ENCODE assay signal across 26 cellular contexts in the genomic region with DNA sequence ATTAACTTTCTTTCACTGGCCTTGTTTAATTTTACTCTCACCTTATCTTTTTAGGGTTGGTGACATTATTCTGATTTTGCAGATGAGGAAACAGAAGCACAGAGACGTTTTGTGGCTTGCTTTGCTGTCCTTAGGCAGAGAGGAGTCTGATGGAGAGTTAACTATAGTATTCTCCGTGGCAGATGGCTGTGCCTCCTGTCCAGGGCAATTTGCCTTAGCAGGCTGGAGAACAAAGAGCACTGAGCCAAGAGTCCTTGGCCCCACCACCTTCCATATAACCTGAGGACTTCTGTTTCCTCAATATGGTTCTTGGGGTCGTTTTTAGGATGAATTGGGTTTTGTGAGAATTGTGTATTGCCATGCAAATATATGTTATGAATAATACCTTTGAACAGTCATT.
A peak's percentile ranks its signal among the peaks of the same experiment; 100 is the strongest.
DNase-seq lines count a peak whose midpoint lies in the region; ATAC-seq, FAIRE-seq and TF ChIP-seq lines count a peak whose summit lies in the region.
"Had no signal": no experiment of that assay in that cellular context is flagged by ENCODE, and none has a peak within 500 bp of the region (broad histone marks: within the 10 kb centered on the region; RNA-seq: fewer than 3 reads in every experiment).

No MANE protein-coding gene starts in this region.

- TF ChIP-seq CTCF in H1 (IDR thresholded peaks at IDR 0.05; ENCODE audit: control extremely low read depth in 1 of 3, insufficient read depth in 1 of 3, low read depth in 1 of 3, low read length in 3 of 3) = no peak

- CTCF ChIA-PET in H1 (lab: Charles Lee; ENCODE audit: partially characterized antibody) = interaction anchor here (0.8 to 1.5 kb wide), 4 partner anchors 25 to 108 kb away, joined by 3 to 5 read pairs (median 4); no protein-coding TSS in a partner anchor

- H2BK120ac ChIP-seq in H1 (replicated peaks; ENCODE audit: low read depth, low read length) = no peak overlapping the region
- H2BK120ac ChIP-seq in trophoblast cell (ENCODE audit: insufficient read depth, low read length, poor library complexity) = peak overlapping the region; percentile 23

- no peaks in the 10 kb centered on the region for H3K79me2 ChIP-seq in H1 (ENCODE audit: control insufficient read depth in 1 of 2, insufficient read depth in 2 of 2, low read length in 2 of 2)
- no peaks in the 10 kb centered on the region for H3K79me2 ChIP-seq in trophoblast cell (ENCODE audit: control insufficient read depth, insufficient read depth, low read length, poor library complexity)

- H4K5ac ChIP-seq in H1 (ENCODE audit: insufficient read length, low read depth, low read length) = no peak overlapping the region

- H3K4me1 ChIP-seq in H1 (replicated peaks in 1 of 4; ENCODE audit: control insufficient read depth in 3 of 4, insufficient read depth in 4 of 4, low read length in 3 of 4) (peaks cover 1 to 15% (median 6%) of the 10 kb centered on the region in 4 experiments; a peak in 6 of 7 replicates), trophoblast cell (ENCODE audit: control insufficient read depth in 1 of 2, insufficient read depth in 2 of 2, low read length in 2 of 2) (peaks cover 4 to 7% of the 10 kb centered on the region in 2 experiments)

- H3K18ac ChIP-seq in H1 (ENCODE audit: extremely low read depth, low read length) (no peak overlapping the region), trophoblast cell (ENCODE audit: low read length) (no peak overlapping the region)

- H3K9me3 ChIP-seq in H1 (ENCODE audit: insufficient read depth in 2 of 2, low read depth in 1 of 2, low read length in 1 of 2) = no peaks in the 10 kb centered on the region
- no peaks in the 10 kb centered on the region for H3K9me3 ChIP-seq in trophoblast cell (ENCODE audit: insufficient read depth, low read depth, low read length)
- H3K9me3 ChIP-seq: gastroesophageal sphincter, transverse colon had no signal

- no peak for TF ChIP-seq RAD21 in H1 (IDR thresholded peaks at IDR 0.05 in 1 of 2, conservative IDR thresholded peaks at IDR 0.05 in 1 of 2; ENCODE audit: low read depth in 2 of 2, low read length in 2 of 2)

- H3K23ac ChIP-seq in H1 (ENCODE audit: insufficient read length) = no peak overlapping the region
- no peak overlapping the region for H3K23ac ChIP-seq in trophoblast cell (ENCODE audit: low read length)

- no peak for TF ChIP-seq EP300 in H1 (IDR thresholded peaks at IDR 0.05; ENCODE audit: borderline replicate concordance in 1 of 2, low read depth in 2 of 2, low read length in 2 of 2)

- POLR2A ChIA-PET in H1 (lab: Charles Lee; ENCODE audit: partially characterized antibody) = interaction anchor here (0.8 to 1.2 kb wide), 2 partner anchors 57 to 69 kb away, joined by 3 read pairs; no protein-coding TSS in a partner anchor

- TF ChIP-seq POLR2A in H1 (IDR thresholded peaks at IDR 0.05; ENCODE audit: control extremely low read depth in 1 of 2, low read depth in 2 of 2, low read length in 2 of 2) = no peak

- no peaks in the 10 kb centered on the region for H3K79me1 ChIP-seq in H1 (ENCODE audit: low read depth, low read length)
- peaks cover 7% of the 10 kb centered on the region for H3K79me1 ChIP-seq in trophoblast cell (ENCODE audit: low read length)

- WGBS in H1 (ENCODE audit: extremely low coverage in 1 of 2, insufficient coverage in 1 of 2, insufficient read length in 1 of 2, insufficient replicate concordance in 2 of 2, low coverage in 1 of 2, low lambda C conversion rate in 2 of 2, missing lambda C conversion rate in 1 of 2), 2 experiments = 75% methylated on average over 3 of the region's 3 CpGs; no CpG with 5 or more reads in 1 of the 2 experiments
- WGBS in trophoblast cell (ENCODE audit: extremely low coverage, insufficient coverage, insufficient read length) = no CpG with 5 or more reads among the region's 3 CpGs

- no peaks in the 10 kb centered on the region for H4K20me1 ChIP-seq in H1 (replicated peaks in 1 of 2; ENCODE audit: control insufficient read depth in 1 of 2, insufficient read depth in 2 of 2, low read length in 2 of 2)

- H3K4me3 ChIP-seq in H1 (ENCODE audit: extremely low read depth in 1 of 4, insufficient read depth in 2 of 4, low read depth in 3 of 4, low read length in 4 of 4) = no peak overlapping the region
- H3K4me3 ChIP-seq in trophoblast cell (ENCODE audit: low read depth, low read length) = no peak overlapping the region
- H3K4me3 ChIP-seq: gastroesophageal sphincter, MG63, skin epidermis, transverse colon had no signal

- H3K27ac ChIP-seq in H1 (ENCODE audit: low read depth, low read length) (no peak overlapping the region), trophoblast cell (ENCODE audit: low read depth, low read length) (no peak overlapping the region)

- H3K14ac ChIP-seq in H1 (ENCODE audit: insufficient read length) (no peak overlapping the region), trophoblast cell (ENCODE audit: low read length) (no peak overlapping the region)

- H2BK5ac ChIP-seq in H1 (ENCODE audit: low read depth, low read length) (0 out of 2 replicates have a peak overlapping the region, but pooled peaks have one; percentile 18), trophoblast cell (ENCODE audit: low read depth, low read length, poor library complexity) (peak overlapping the region; percentile 3)

- H3K4me2 ChIP-seq in H1 (ENCODE audit: insufficient read depth in 1 of 2, low read depth in 2 of 2, low read length in 2 of 2) (no peak overlapping the region), trophoblast cell (ENCODE audit: low read length) (no peak overlapping the region)

- DNase-seq in G401 (ENCODE audit: low spot score) = peak; percentile 57
- peak; percentile 23 to 81 for DNase-seq in NCI-H446 (lab: John Stamatoyannopoulos, UW)
- no peak for DNase-seq in H1 (ENCODE audit: low read depth in 1 of 2, low spot score in 2 of 2)
- DNase-seq in trophoblast cell = no peak
- DNase-seq in middle frontal gyrus (ENCODE audit: extremely low spot score, low spot score) = no peak
- DNase-seq in NCI-H345 (lab: John Stamatoyannopoulos, UW) = no peak
- DNase-seq: activated CD4-positive, alpha-beta T cell treated with anti-CD3 and anti-CD28 coated beads, Interleukin-2, amount 50 U/mL, for 48 hours; activated naive CD4-positive, alpha-beta T cell treated with anti-CD3 and anti-CD28 coated beads for 36 hours; activated T-cell treated with anti-CD3 and anti-CD28 coated beads, Interleukin-2, amount 50 U/mL, for 1 hour; amygdala; CD4-positive, alpha-beta memory T cell; erythroblast; midbrain; NCI-H1436; NCI-H69; SHP77 treated with DMSO at 0.1 percent for 48 hours; stimulated activated CD4-positive, alpha-beta T cell treated with anti-CD3 and anti-CD28 coated beads, Interleukin-2, amount 100 ng/mL, for 48 hours; stimulated activated naive CD8-positive, alpha-beta T cell treated with anti-CD3 and anti-CD28 coated beads, Interleukin-15, Interleukin-2, amounts not matched to agents 100 U/mL and 50 U/mL, for 24 hours; transverse colon had no signal

- H2AFZ ChIP-seq in H1 (ENCODE audit: low read length) (no peak overlapping the region), trophoblast cell (ENCODE audit: insufficient read depth, low read length, poor library complexity) (no peak overlapping the region)

- H2AK5ac ChIP-seq in H1 (ENCODE audit: low read depth, low read length) (no peak overlapping the region), trophoblast cell (ENCODE audit: low read length) (no peak overlapping the region)

- no peak overlapping the region; the same call in 1 of the 2 replicates for H2BK12ac ChIP-seq in H1 (ENCODE audit: low read depth, low read length)
- peak overlapping the region; percentile 13 for H2BK12ac ChIP-seq in trophoblast cell (ENCODE audit: low read length)

- no peak overlapping the region for H2BK15ac ChIP-seq in H1 (ENCODE audit: low read length)

- H3K56ac ChIP-seq in H1 (replicated peaks; ENCODE audit: insufficient read length, low read depth, low read length) = no peak overlapping the region

- no peak for ATAC-seq in GM19324 (IDR thresholded peaks at IDR 0.05; ENCODE audit: low FRiP score, unreplicated experiment)
- ATAC-seq in GM21360 (IDR thresholded peaks at IDR 0.05; ENCODE audit: unreplicated experiment) = no peak
- ATAC-seq: gastroesophageal sphincter; HepG2; stimulated activated naive CD8-positive, alpha-beta T cell treated with anti-CD3 and anti-CD28 coated beads, Interleukin-15, Interleukin-2, amounts not matched to agents 100 U/mL and 50 U/mL, for 24 hours had no signal

- H3K27me3 ChIP-seq in H1 (replicated peaks in 1 of 4; ENCODE audit: control insufficient read depth in 3 of 4, extremely low read depth in 1 of 4, insufficient read depth in 3 of 4, low read length in 3 of 4) = no peaks in the 10 kb centered on the region
- no peaks in the 10 kb centered on the region for H3K27me3 ChIP-seq in trophoblast cell (ENCODE audit: insufficient read depth, low read length)
- H3K27me3 ChIP-seq: gastroesophageal sphincter, MG63, transverse colon had no signal

- no peak overlapping the region for H4K91ac ChIP-seq in H1 (replicated peaks; ENCODE audit: insufficient read length, low read length)
- no peak overlapping the region for H4K91ac ChIP-seq in trophoblast cell (ENCODE audit: low read depth, low read length)

- no peaks in the 10 kb centered on the region for H3K36me3 ChIP-seq in H1 (ENCODE audit: control insufficient read depth in 2 of 4, insufficient read depth in 4 of 4, low read length in 3 of 4)
- no peaks in the 10 kb centered on the region for H3K36me3 ChIP-seq in trophoblast cell (ENCODE audit: control insufficient read depth in 1 of 2, insufficient read depth in 2 of 2, low read length in 2 of 2)
- H3K36me3 ChIP-seq: gastroesophageal sphincter, MG63, transverse colon had no signal

- H3K9ac ChIP-seq in H1 (replicated peaks in 1 of 4; ENCODE audit: extremely low read depth in 1 of 4, low read depth in 3 of 4, low read length in 3 of 4) (no peak overlapping the region), trophoblast cell (ENCODE audit: low read length) (no peak overlapping the region)

- H3K4ac ChIP-seq in H1 (replicated peaks; ENCODE audit: insufficient read length, low read depth, low read length) = no peak overlapping the region
- no peak overlapping the region for H3K4ac ChIP-seq in trophoblast cell (ENCODE audit: low read depth, low read length)

- no peak for FAIRE-seq in H1 (lab: Jason Lieb, UNC)
- FAIRE-seq: GM12891, HepG2 had no signal

- H4K8ac ChIP-seq in H1 (ENCODE audit: extremely low read depth, insufficient read depth, low read length) (no peak overlapping the region), trophoblast cell (ENCODE audit: low read depth, low read length) (no peak overlapping the region)

- H4K12ac ChIP-seq in trophoblast cell (ENCODE audit: low read depth, low read length) = no peak overlapping the region

- no peak overlapping the region; the same call in 1 of the 2 replicates for H2BK20ac ChIP-seq in H1 (ENCODE audit: low read length)

- H3K23me2 ChIP-seq in H1 (ENCODE audit: low read depth, low read length) = no peaks in the 10 kb centered on the region

- in situ Hi-C loops in G401 (cut with HindIII; ENCODE audit: low sequenced_read_pairs) = no loop called here

TF ChIP-seq in H1, 55 proteins besides CTCF, POLR2A, EP300 and RAD21 (continues in another document):
- TF ChIP-seq TEAD4 (IDR thresholded peaks at IDR 0.05; ENCODE audit: low read depth, low read length) = no peak
- no peak for TF ChIP-seq SIX5 (IDR thresholded peaks at IDR 0.05; ENCODE audit: low read depth, low read length)
- no peak for TF ChIP-seq CREB1 (IDR thresholded peaks at IDR 0.05)
- no peak for TF ChIP-seq MAFK (IDR thresholded peaks at IDR 0.05; ENCODE audit: low read depth, low read length)
- TF ChIP-seq CHD2 (IDR thresholded peaks at IDR 0.05; ENCODE audit: low read length) = no peak

Comparison
In these comparisons a context has a peak if more than half of its experiments do, and no peak if none do; other contexts are left out.
1. DNase-seq: peak in G401 (single experiment) and NCI-H446 (2 of 2); none in H1 (0 of 2), trophoblast cell (0 of 2), middle frontal gyrus (single experiment) and NCI-H345 (single experiment).